In genomic region chr9:2570615-2571479, GRCh38 we compare ENCODE assay signal across 1 cellular context.
TF ChIP-seq lines count a peak whose summit lies in the region.

No MANE protein-coding gene starts in this region.

TF ChIP-seq in HEK293, 187 proteins besides CTCF, POLR2A, EP300 and RAD21 (continued from another document and continues in another):
- TF ChIP-seq ZNF645 (tag by site-specific recombination; IDR thresholded peaks at IDR 0.05) (no peak), ZBTB21 (tag by site-specific recombination; IDR thresholded peaks at IDR 0.05) (peak; percentile 52; the same call in 1 of the 2 replicates), KLF7 (tag by site-specific recombination; IDR thresholded peaks at IDR 0.05; ENCODE audit: borderline replicate concordance) (no peak), ZNF394 (tag by site-specific recombination; IDR thresholded peaks at IDR 0.05; ENCODE audit: borderline replicate concordance) (peak; percentile 67), ZNF362 (tag by site-specific recombination; IDR thresholded peaks at IDR 0.05) (no peak), ZNF544 (tag by site-specific recombination; IDR thresholded peaks at IDR 0.05) (no peak), YY2 (tag by site-specific recombination; IDR thresholded peaks at IDR 0.05) (no peak), BCL11A (tag by site-specific recombination; IDR thresholded peaks at IDR 0.05; ENCODE audit: low read depth) (peak; percentile 91), OVOL3 (tag by site-specific recombination; IDR thresholded peaks at IDR 0.05) (peak; percentile 52; the same call in 1 of the 2 replicates), ZNF324 (tag by site-specific recombination; IDR thresholded peaks at IDR 0.05) (peak; percentile 63; the same call in 1 of the 2 replicates), ZNF184 (tag by site-specific recombination; IDR thresholded peaks at IDR 0.05) (0 out of 2 replicates have a peak, but pooled peaks have one; percentile 46), ZNF549 (tag by site-specific recombination; IDR thresholded peaks at IDR 0.05) (no peak), ZNF202 (tag by site-specific recombination; IDR thresholded peaks at IDR 0.05; ENCODE audit: borderline replicate concordance) (no peak), KLF9 (tag by site-specific recombination; IDR thresholded peaks at IDR 0.05; ENCODE audit: low read depth) (no peak), ZNF658 (tag by site-specific recombination; IDR thresholded peaks at IDR 0.05) (no peak), ZNF621 (tag by site-specific recombination; IDR thresholded peaks at IDR 0.05) (no peak), MYNN (tag by site-specific recombination; IDR thresholded peaks at IDR 0.05; ENCODE audit: borderline replicate concordance) (no peak), ZNF2 (tag by site-specific recombination; IDR thresholded peaks at IDR 0.05) (0 out of 2 replicates have a peak, but pooled peaks have one; percentile 19), ZNF335 (tag by site-specific recombination; conservative IDR thresholded peaks at IDR 0.05) (peak; percentile 34; the same call in 1 of the 2 replicates), PRDM1 (tag by site-specific recombination; IDR thresholded peaks at IDR 0.05) (0 out of 2 replicates have a peak, but pooled peaks have one; percentile 6), GFI1B (tag by site-specific recombination; IDR thresholded peaks at IDR 0.05) (no peak), ZNF37A (tag by site-specific recombination; IDR thresholded peaks at IDR 0.05) (no peak), ZNF350 (tag by site-specific recombination; IDR thresholded peaks at IDR 0.05) (no peak), GLI4 (tag by site-specific recombination; IDR thresholded peaks at IDR 0.05) (no peak), ZSCAN23 (tag by site-specific recombination; IDR thresholded peaks at IDR 0.05) (no peak), ZNF138 (tag by site-specific recombination; IDR thresholded peaks at IDR 0.05; ENCODE audit: borderline replicate concordance) (no peak), ZNF488 (tag by site-specific recombination; IDR thresholded peaks at IDR 0.05) (no peak), ZNF274 (IDR thresholded peaks at IDR 0.05; ENCODE audit: low read length) (no peak), ZNF274 (tag by site-specific recombination; IDR thresholded peaks at IDR 0.05; ENCODE audit: borderline replicate concordance) (peak; percentile 62; the same call in 1 of the 2 replicates), AEBP2 (tag by site-specific recombination; IDR thresholded peaks at IDR 0.05; ENCODE audit: borderline replicate concordance) (no peak), ZFP37 (tag by site-specific recombination; IDR thresholded peaks at IDR 0.05) (no peak), ZNF629 (tag by site-specific recombination; IDR thresholded peaks at IDR 0.05) (peak; percentile 93), ZNF221 (tag by site-specific recombination; IDR thresholded peaks at IDR 0.05; ENCODE audit: borderline replicate concordance) (no peak), REPIN1 (tag by site-specific recombination; IDR thresholded peaks at IDR 0.05; ENCODE audit: low read depth) (no peak), ZNF155 (tag by site-specific recombination; IDR thresholded peaks at IDR 0.05) (no peak), ZNF266 (tag by site-specific recombination; IDR thresholded peaks at IDR 0.05; ENCODE audit: low read depth) (no peak), ZSCAN30 (tag by site-specific recombination; IDR thresholded peaks at IDR 0.05) (peak; percentile 67; the same call in 1 of the 2 replicates), ZNF76 (tag by site-specific recombination; IDR thresholded peaks at IDR 0.05; ENCODE audit: borderline replicate concordance, low read depth) (peak; percentile 19; the same call in 1 of the 2 replicates), ZFP41 (tag by site-specific recombination; IDR thresholded peaks at IDR 0.05; ENCODE audit: borderline replicate concordance) (no peak), ZNF514 (tag by site-specific recombination; IDR thresholded peaks at IDR 0.05) (no peak), ZSCAN18 (tag by site-specific recombination; IDR thresholded peaks at IDR 0.05) (no peak), ZNF112 (tag by site-specific recombination; IDR thresholded peaks at IDR 0.05) (no peak)
- TF ChIP-seq, protein P1, sequence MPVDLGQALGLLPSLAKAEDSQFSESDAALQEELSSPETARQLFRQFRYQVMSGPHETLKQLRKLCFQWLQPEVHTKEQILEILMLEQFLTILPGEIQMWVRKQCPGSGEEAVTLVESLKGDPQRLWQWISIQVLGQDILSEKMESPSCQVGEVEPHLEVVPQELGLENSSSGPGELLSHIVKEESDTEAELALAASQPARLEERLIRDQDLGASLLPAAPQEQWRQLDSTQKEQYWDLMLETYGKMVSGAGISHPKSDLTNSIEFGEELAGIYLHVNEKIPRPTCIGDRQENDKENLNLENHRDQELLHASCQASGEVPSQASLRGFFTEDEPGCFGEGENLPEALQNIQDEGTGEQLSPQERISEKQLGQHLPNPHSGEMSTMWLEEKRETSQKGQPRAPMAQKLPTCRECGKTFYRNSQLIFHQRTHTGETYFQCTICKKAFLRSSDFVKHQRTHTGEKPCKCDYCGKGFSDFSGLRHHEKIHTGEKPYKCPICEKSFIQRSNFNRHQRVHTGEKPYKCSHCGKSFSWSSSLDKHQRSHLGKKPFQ (tag by site-specific recombination; IDR thresholded peaks at IDR 0.05): peak; percentile 73
- TF ChIP-seq, protein P2, sequence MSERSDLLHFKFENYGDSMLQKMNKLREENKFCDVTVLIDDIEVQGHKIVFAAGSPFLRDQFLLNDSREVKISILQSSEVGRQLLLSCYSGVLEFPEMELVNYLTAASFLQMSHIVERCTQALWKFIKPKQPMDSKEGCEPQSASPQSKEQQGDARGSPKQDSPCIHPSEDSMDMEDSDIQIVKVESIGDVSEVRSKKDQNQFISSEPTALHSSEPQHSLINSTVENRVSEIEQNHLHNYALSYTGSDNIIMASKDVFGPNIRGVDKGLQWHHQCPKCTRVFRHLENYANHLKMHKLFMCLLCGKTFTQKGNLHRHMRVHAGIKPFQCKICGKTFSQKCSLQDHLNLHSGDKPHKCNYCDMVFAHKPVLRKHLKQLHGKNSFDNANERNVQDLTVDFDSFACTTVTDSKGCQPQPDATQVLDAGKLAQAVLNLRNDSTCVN (tag by site-specific recombination; optimal IDR thresholded peaks at IDR 0.05): no peak
- TF ChIP-seq, protein P3, sequence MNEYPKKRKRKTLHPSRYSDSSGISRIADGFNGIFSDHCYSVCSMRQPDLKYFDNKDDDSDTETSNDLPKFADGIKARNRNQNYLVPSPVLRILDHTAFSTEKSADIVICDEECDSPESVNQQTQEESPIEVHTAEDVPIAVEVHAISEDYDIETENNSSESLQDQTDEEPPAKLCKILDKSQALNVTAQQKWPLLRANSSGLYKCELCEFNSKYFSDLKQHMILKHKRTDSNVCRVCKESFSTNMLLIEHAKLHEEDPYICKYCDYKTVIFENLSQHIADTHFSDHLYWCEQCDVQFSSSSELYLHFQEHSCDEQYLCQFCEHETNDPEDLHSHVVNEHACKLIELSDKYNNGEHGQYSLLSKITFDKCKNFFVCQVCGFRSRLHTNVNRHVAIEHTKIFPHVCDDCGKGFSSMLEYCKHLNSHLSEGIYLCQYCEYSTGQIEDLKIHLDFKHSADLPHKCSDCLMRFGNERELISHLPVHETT (tag by site-specific recombination; IDR thresholded peaks at IDR 0.05): peak; percentile 85
- TF ChIP-seq, protein P4, sequence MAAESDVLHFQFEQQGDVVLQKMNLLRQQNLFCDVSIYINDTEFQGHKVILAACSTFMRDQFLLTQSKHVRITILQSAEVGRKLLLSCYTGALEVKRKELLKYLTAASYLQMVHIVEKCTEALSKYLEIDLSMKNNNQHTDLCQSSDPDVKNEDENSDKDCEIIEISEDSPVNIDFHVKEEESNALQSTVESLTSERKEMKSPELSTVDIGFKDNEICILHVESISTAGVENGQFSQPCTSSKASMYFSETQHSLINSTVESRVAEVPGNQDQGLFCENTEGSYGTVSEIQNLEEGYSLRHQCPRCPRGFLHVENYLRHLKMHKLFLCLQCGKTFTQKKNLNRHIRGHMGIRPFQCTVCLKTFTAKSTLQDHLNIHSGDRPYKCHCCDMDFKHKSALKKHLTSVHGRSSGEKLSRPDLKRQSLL (tag by site-specific recombination; IDR thresholded peaks at IDR 0.05): no peak
- TF ChIP-seq, protein P5, sequence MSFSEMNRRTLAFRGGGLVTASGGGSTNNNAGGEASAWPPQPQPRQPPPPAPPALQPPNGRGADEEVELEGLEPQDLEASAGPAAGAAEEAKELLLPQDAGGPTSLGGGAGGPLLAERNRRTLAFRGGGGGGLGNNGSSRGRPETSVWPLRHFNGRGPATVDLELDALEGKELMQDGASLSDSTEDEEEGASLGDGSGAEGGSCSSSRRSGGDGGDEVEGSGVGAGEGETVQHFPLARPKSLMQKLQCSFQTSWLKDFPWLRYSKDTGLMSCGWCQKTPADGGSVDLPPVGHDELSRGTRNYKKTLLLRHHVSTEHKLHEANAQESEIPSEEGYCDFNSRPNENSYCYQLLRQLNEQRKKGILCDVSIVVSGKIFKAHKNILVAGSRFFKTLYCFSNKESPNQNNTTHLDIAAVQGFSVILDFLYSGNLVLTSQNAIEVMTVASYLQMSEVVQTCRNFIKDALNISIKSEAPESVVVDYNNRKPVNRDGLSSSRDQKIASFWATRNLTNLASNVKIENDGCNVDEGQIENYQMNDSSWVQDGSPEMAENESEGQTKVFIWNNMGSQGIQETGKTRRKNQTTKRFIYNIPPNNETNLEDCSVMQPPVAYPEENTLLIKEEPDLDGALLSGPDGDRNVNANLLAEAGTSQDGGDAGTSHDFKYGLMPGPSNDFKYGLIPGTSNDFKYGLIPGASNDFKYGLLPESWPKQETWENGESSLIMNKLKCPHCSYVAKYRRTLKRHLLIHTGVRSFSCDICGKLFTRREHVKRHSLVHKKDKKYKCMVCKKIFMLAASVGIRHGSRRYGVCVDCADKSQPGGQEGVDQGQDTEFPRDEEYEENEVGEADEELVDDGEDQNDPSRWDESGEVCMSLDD (tag by site-specific recombination; IDR thresholded peaks at IDR 0.05): no peak
- TF ChIP-seq, protein P6, sequence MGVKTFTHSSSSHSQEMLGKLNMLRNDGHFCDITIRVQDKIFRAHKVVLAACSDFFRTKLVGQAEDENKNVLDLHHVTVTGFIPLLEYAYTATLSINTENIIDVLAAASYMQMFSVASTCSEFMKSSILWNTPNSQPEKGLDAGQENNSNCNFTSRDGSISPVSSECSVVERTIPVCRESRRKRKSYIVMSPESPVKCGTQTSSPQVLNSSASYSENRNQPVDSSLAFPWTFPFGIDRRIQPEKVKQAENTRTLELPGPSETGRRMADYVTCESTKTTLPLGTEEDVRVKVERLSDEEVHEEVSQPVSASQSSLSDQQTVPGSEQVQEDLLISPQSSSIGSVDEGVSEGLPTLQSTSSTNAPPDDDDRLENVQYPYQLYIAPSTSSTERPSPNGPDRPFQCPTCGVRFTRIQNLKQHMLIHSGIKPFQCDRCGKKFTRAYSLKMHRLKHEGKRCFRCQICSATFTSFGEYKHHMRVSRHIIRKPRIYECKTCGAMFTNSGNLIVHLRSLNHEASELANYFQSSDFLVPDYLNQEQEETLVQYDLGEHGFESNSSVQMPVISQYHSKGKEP (tag by site-specific recombination; IDR thresholded peaks at IDR 0.05): peak; percentile 89
